Comparison of ENCODE assay signal across 13 cellular contexts in the genomic region with DNA sequence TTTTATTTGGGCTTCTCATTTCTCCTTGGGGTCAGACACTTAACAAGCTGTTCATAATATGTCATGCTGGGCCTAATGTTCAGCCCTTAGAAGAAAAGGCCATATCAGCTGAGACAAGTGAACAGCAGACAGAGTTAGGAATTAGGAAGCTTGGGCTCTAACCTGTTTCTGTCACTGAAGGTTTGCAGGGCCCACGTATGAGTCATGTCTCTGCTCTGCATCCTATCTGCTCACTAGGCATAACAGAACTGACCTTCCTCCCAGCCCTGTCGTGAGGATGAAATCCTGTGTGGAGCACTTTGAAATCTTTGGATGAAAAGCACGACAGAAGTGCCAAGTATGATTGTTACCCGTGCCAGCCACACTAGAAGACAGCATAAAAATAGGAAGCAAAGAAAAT. TPM values are rescaled to one million over a fixed set of nuclear protein-coding genes. Genes with fewer than 3 reads are reported as not detected.
A peak's percentile ranks its signal among the peaks of the same experiment; 100 is the strongest.
DNase-seq lines count a peak whose midpoint lies in the region; ATAC-seq, FAIRE-seq and TF ChIP-seq lines count a peak whose summit lies in the region.
"Had no signal": no experiment of that assay in that cellular context is flagged by ENCODE, and none has a peak within 500 bp of the region (broad histone marks: within the 10 kb centered on the region; RNA-seq: fewer than 3 reads in every experiment).

No MANE protein-coding gene starts in this region.

- POLR2A ChIA-PET in IMR-90 (lab: Charles Lee; ENCODE audit: unreplicated experiment) (no interaction called here), K562 (lab: Yijun Ruan, JAX) (no interaction called here)

- BruUV-seq in IMR-90 (replicated peaks; lab: Mats Ljungman, UMichigan) (no TSS peak), K562 (replicated peaks; lab: Mats Ljungman, UMichigan) (no TSS peak)

- DNase-seq in activated CD8-positive, alpha-beta memory T cell treated with anti-CD3 and anti-CD28 coated beads, Interleukin-2, amount 10 ng/mL, durations not matched to agents 7 days and 5 days, result no peak
- DNase-seq in activated CD8-positive, alpha-beta memory T cell treated with anti-CD3 and anti-CD28 coated beads, Interleukin-2, amount 50 U/mL, for 48 hours, result no peak
- DNase-seq in IMR-90 (peak; percentile 51), K562 (ENCODE audit: extremely low read depth in 1 of 4, low spot score in 3 of 4) (peak in 3 of 4 experiments; percentile 15 to 65 (median 45)), D721Med (ENCODE audit: insufficient read length, low spot score) (no peak)
- no peak for DNase-seq in stimulated activated naive CD8-positive, alpha-beta T cell treated with anti-CD3 and anti-CD28 coated beads, Interleukin-15, Interleukin-2, amounts not matched to agents 100 U/mL and 50 U/mL, for 24 hours
- DNase-seq: aorta; DMS79; pancreas; stimulated activated CD4-positive, alpha-beta T cell treated with anti-CD3 and anti-CD28 coated beads, Interleukin-1b, Interleukin-23, amount 100 ng/mL, for 48 hours had no signal

- peak overlapping the region; percentile 13; the same call in 1 of the 2 replicates for H3K14ac ChIP-seq in IMR-90 (replicated peaks; ENCODE audit: low read depth, low read length)

- dilution Hi-C loops in IMR-90 (cut with HindIII; ENCODE audit: low sequenced_read_pairs, unreplicated experiment), result no loop called here

- in situ Hi-C loops in IMR-90 (cut with MboI; ENCODE audit: low sequenced_read_pairs), result no loop called here
- in situ Hi-C loops in K562 (cut with MboI), result no loop called here

- peaks cover 20% of the 10 kb centered on the region for H3K4me1 Mint-ChIP-seq in activated CD8-positive, alpha-beta memory T cell treated with anti-CD3 and anti-CD28 coated beads, Interleukin-2, amount 10 ng/mL, durations not matched to agents 7 days and 5 days

- CTCF ChIA-PET in activated CD8-positive, alpha-beta memory T cell treated with anti-CD3 and anti-CD28 coated beads, Interleukin-2, amount 10 ng/mL, durations not matched to agents 7 days and 5 days (lab: Charles Lee), result interaction anchor here (1.2 to 1.3 kb wide), 2 partner anchors 9 to 12 kb away, joined by 3 read pairs; no protein-coding TSS in a partner anchor
- CTCF ChIA-PET in IMR-90 (lab: Yijun Ruan, JAX), result no interaction called here
- CTCF ChIA-PET in K562 (lab: Yijun Ruan, JAX; ENCODE audit: low intra/inter-chr PET ratio), result no interaction called here

- H2BK20ac ChIP-seq in IMR-90 (ENCODE audit: low read depth, low read length), result peak overlapping the region; percentile 39; the same call in 1 of the 2 replicates

- H3K4ac ChIP-seq in IMR-90 (ENCODE audit: low read depth, low read length), result no peak overlapping the region

- H3K18ac ChIP-seq in IMR-90 (ENCODE audit: low read depth, low read length), result no peak overlapping the region

- H4K8ac ChIP-seq in IMR-90 (ENCODE audit: low read depth in 2 of 2, low read length in 2 of 2), result no peak overlapping the region

- no peak for TF ChIP-seq EP300 in K562 (IDR thresholded peaks at IDR 0.05; ENCODE audit: low read length)

- H3K27ac ChIP-seq in IMR-90 (ENCODE audit: insufficient read depth, low read length), result no peak overlapping the region
- no peak overlapping the region for H3K27ac ChIP-seq in K562 (ENCODE audit: extremely low read depth, low read depth, low read length)
- H3K27ac ChIP-seq: pancreas had no signal

- H3K36me3 ChIP-seq in IMR-90 (ENCODE audit: control insufficient read depth, insufficient read depth, low read length) (no peaks in the 10 kb centered on the region), K562 (ENCODE audit: control insufficient read depth, insufficient read depth, low read length) (no peaks in the 10 kb centered on the region)
- H3K36me3 ChIP-seq: pancreas had no signal

- no peak overlapping the region for H2BK5ac ChIP-seq in IMR-90 (ENCODE audit: low read depth, low read length, poor library complexity, severe bottlenecking)

- peak overlapping the region; percentile 71 for H2AK9ac ChIP-seq in IMR-90 (replicated peaks; ENCODE audit: low read depth, low read length, poor library complexity)

- H4K20me1 ChIP-seq in IMR-90 (ENCODE audit: insufficient read depth, low read length) (no peaks in the 10 kb centered on the region), K562 (replicated peaks; ENCODE audit: control insufficient read depth, insufficient read depth, low read length) (no peaks in the 10 kb centered on the region)

- no peak overlapping the region for H3K4me3 ChIP-seq in IMR-90 (ENCODE audit: insufficient read depth, low read depth, low read length)
- no peak overlapping the region for H3K4me3 ChIP-seq in K562
- H3K4me3 ChIP-seq: pancreas had no signal

- H3K27ac Mint-ChIP-seq in activated CD8-positive, alpha-beta memory T cell treated with anti-CD3 and anti-CD28 coated beads, Interleukin-2, amount 10 ng/mL, durations not matched to agents 7 days and 5 days, result no peak overlapping the region
- H3K27ac Mint-ChIP-seq: memory B cell had no signal

- no peak overlapping the region for H3K56ac ChIP-seq in IMR-90 (ENCODE audit: extremely low read depth, insufficient read depth, low read length)

- no peak overlapping the region for H4K91ac ChIP-seq in IMR-90 (ENCODE audit: insufficient read depth, low read depth, low read length)

- H3K79me2 ChIP-seq in K562 (ENCODE audit: control insufficient read depth, insufficient read depth, low read length), result no peaks in the 10 kb centered on the region

- peak overlapping the region; percentile 4; the same call in 1 of the 2 replicates for H2BK120ac ChIP-seq in IMR-90 (ENCODE audit: low read depth, low read length)

- H3K9ac ChIP-seq in IMR-90 (ENCODE audit: low read depth, low read length), result no peak overlapping the region
- no peak overlapping the region for H3K9ac ChIP-seq in K562 (ENCODE audit: insufficient read depth in 1 of 2, low read depth in 2 of 2, low read length in 2 of 2)

- peaks cover 3% of the 10 kb centered on the region for H3K27me3 Mint-ChIP-seq in activated CD8-positive, alpha-beta memory T cell treated with anti-CD3 and anti-CD28 coated beads, Interleukin-2, amount 10 ng/mL, durations not matched to agents 7 days and 5 days
- H3K27me3 Mint-ChIP-seq: memory B cell had no signal

- TF ChIP-seq POLR2A in IMR-90 (IDR thresholded peaks at IDR 0.05; ENCODE audit: low read depth, low read length), result no peak
- no peak for TF ChIP-seq POLR2A in K562 (conservative IDR thresholded peaks at IDR 0.05)

- no peak overlapping the region for H4K5ac ChIP-seq in IMR-90 (ENCODE audit: low read depth, low read length)

- H3K23ac ChIP-seq in IMR-90 (ENCODE audit: low read depth, low read length), result no peak overlapping the region

- H3K9me3 ChIP-seq in IMR-90 (ENCODE audit: control insufficient read depth, insufficient read depth, low read length) (no peaks in the 10 kb centered on the region), K562 (replicated peaks; ENCODE audit: control insufficient read depth, insufficient read depth, low read depth, low read length) (no peaks in the 10 kb centered on the region)
- H3K9me3 ChIP-seq: pancreas had no signal

- no peaks in the 10 kb centered on the region for H3K79me1 ChIP-seq in IMR-90 (ENCODE audit: low read depth in 1 of 2, low read length in 2 of 2)

- intact Hi-C loops in IMR-90 (cut with micrococcal nuclease), result no loop called here
- intact Hi-C loops in K562 (cut with micrococcal nuclease), result no loop called here

- TF ChIP-seq CTCF in IMR-90 (conservative IDR thresholded peaks at IDR 0.05; ENCODE audit: low read depth, low read length), result no peak
- TF ChIP-seq CTCF in K562 (IDR thresholded peaks at IDR 0.05 in 2 of 3, conservative IDR thresholded peaks at IDR 0.05 in 1 of 3; ENCODE audit: insufficient read depth in 2 of 3, low read depth in 1 of 3, low read length in 3 of 3), result no peak
- no peak for TF ChIP-seq CTCF in D721Med (IDR thresholded peaks at IDR 0.05; ENCODE audit: insufficient read depth, missing control alignments)

- no CpG with 5 or more reads among the region's 4 CpGs for WGBS in IMR-90 (ENCODE audit: extremely low coverage in 2 of 2, insufficient read length in 1 of 2), 2 experiments
- 5% methylated on average over 4 of the region's 4 CpGs for WGBS in K562 (ENCODE audit: insufficient coverage, low coverage, missing lambda C conversion rate)

- H3K4me1 ChIP-seq in IMR-90 (ENCODE audit: control insufficient read depth, insufficient read depth, low read length) (peaks cover 4% of the 10 kb centered on the region), K562 (replicated peaks in 1 of 2; ENCODE audit: control insufficient read depth in 2 of 2, insufficient read depth in 2 of 2, low read length in 2 of 2) (peaks cover 11 to 30% of the 10 kb centered on the region in 2 experiments)
- H3K4me1 ChIP-seq: pancreas had no signal

- H3K4me3 Mint-ChIP-seq in activated CD8-positive, alpha-beta memory T cell treated with anti-CD3 and anti-CD28 coated beads, Interleukin-2, amount 10 ng/mL, durations not matched to agents 7 days and 5 days, result no peak overlapping the region
- H3K4me3 Mint-ChIP-seq: memory B cell had no signal

- ATAC-seq in activated CD8-positive, alpha-beta memory T cell treated with anti-CD3 and anti-CD28 coated beads, Interleukin-2, amount 10 ng/mL, durations not matched to agents 7 days and 5 days, result peak; percentile 36
- peak; percentile 81 for ATAC-seq in IMR-90 (ENCODE audit: low read depth)
- ATAC-seq in K562, result peak; percentile 82
- peak; percentile 47 for ATAC-seq in stimulated activated naive CD8-positive, alpha-beta T cell treated with anti-CD3 and anti-CD28 coated beads, Interleukin-15, Interleukin-2, amounts not matched to agents 100 U/mL and 50 U/mL, for 24 hours
- no peak for ATAC-seq in GM18867 (IDR thresholded peaks at IDR 0.05; ENCODE audit: unreplicated experiment)
- ATAC-seq in GM21528 (IDR thresholded peaks at IDR 0.05; ENCODE audit: low FRiP score, unreplicated experiment), result no peak

- H3K4me2 ChIP-seq in IMR-90 (ENCODE audit: low read depth, low read length), result no peak overlapping the region
- no peak overlapping the region for H3K4me2 ChIP-seq in K562 (ENCODE audit: insufficient read depth, low read length)

- H3K9me3 Mint-ChIP-seq in activated CD8-positive, alpha-beta memory T cell treated with anti-CD3 and anti-CD28 coated beads, Interleukin-2, amount 10 ng/mL, durations not matched to agents 7 days and 5 days (ENCODE audit: low read depth), result no peaks in the 10 kb centered on the region

- TF ChIP-seq RAD21 in IMR-90 (IDR thresholded peaks at IDR 0.05; ENCODE audit: low read length), result no peak
- no peak for TF ChIP-seq RAD21 in K562 (CRISPR knock-in tag; conservative IDR thresholded peaks at IDR 0.05 in 1 of 2, IDR thresholded peaks at IDR 0.05 in 1 of 2)

- H2AK5ac ChIP-seq in IMR-90 (ENCODE audit: low read depth, low read length), result peak overlapping the region; percentile 1; the same call in 1 of the 2 replicates

- H2AFZ ChIP-seq in IMR-90 (replicated peaks; ENCODE audit: low read length, poor library complexity) (peak overlapping the region; percentile 55), K562 (ENCODE audit: low read depth, low read length) (peak overlapping the region; percentile 30; the same call in 1 of the 2 replicates)

- FAIRE-seq in K562 (lab: Jason Lieb, UNC) (peak; percentile 92), D721Med (lab: Jason Lieb, UNC) (no peak)
- FAIRE-seq: pancreas had no signal

- H3K27me3 ChIP-seq in IMR-90 (ENCODE audit: control insufficient read depth, insufficient read depth, low read length), result no peaks in the 10 kb centered on the region
- H3K27me3 ChIP-seq in K562 (ENCODE audit: control insufficient read depth in 2 of 2, insufficient read depth in 2 of 2, low read length in 2 of 2), result no peaks in the 10 kb centered on the region
- H3K27me3 ChIP-seq: pancreas had no signal

- H3K9me1 ChIP-seq in IMR-90 (ENCODE audit: insufficient read depth, low read length) (peaks cover 7% of the 10 kb centered on the region; the same call in 1 of the 2 replicates), K562 (ENCODE audit: control insufficient read depth, insufficient read depth, low read length) (no peaks in the 10 kb centered on the region)

- H3K36me3 Mint-ChIP-seq in activated CD8-positive, alpha-beta memory T cell treated with anti-CD3 and anti-CD28 coated beads, Interleukin-2, amount 10 ng/mL, durations not matched to agents 7 days and 5 days, result no peaks in the 10 kb centered on the region

- no peak overlapping the region for H2BK15ac ChIP-seq in IMR-90 (ENCODE audit: low read depth, low read length)

RNA-seq across cellular contexts. Expression of a gene that starts 26.4 kb away (rescaled TPM):
- 100 to 1,000 TPM; 111 to 133 TPM for total RNA-seq in activated CD8-positive, alpha-beta memory T cell treated with anti-CD3 and anti-CD28 coated beads, Interleukin-2, amount 10 ng/mL, durations not matched to agents 7 days and 5 days
- total RNA-seq in IMR-90 (2012; rRNA removed) (52.0 and 110 TPM in 2 replicates), K562 (2014; rRNA removed) (21.3 and 24.3 TPM in 2 replicates), K562 (2014; rRNA removed; fragmentation: Illumina TruSeq; extraction: Trizol) (54.4 and 64.0 TPM in 2 replicates), K562 (2015; rRNA removed; fragmentation: Illumina TruSeq; extraction: Trizol) (38.5 and 41.5 TPM in 2 replicates), K562 (2021) (36.2 and 36.3 TPM in 2 replicates)
- polyA plus RNA-seq in IMR-90 (2012; rRNA removed) (32.2 and 45.9 TPM in 2 replicates), K562 (2011; rRNA removed) (27.5 and 62.6 TPM in 2 replicates), K562 (2014; fragmentation: Illumina TruSeq; extraction: Trizol) (36.3 and 38.1 TPM in 2 replicates), K562 (2014; fragmentation: Nextera tagmentation; extraction: Ambion mirVana) (10 to 100 TPM; 10.2 to 14.9 TPM), K562 (2014; rRNA removed) (29.8 and 38.7 TPM in 2 replicates)
- 21.8 and 23.3 TPM in 2 replicates for polyA plus RNA-seq in IMR-90 (2012; cell fraction: cytosol; rRNA removed)
- polyA plus RNA-seq in IMR-90 (2012; cell fraction: nucleus; rRNA removed; ENCODE audit: low replicate concordance), result 14.8 and 56.7 TPM in 2 replicates
- 23.7 and 67.2 TPM in 2 replicates for total RNA-seq in K562 (2011; cell fraction: chromatin; rRNA removed; ENCODE audit: low replicate concordance)
- total RNA-seq in K562 (2011; cell fraction: nucleolus; rRNA removed), result 12.6 and 14.2 TPM in 2 replicates
- 44.8 and 62.4 TPM in 2 replicates for total RNA-seq in K562 (2011; cell fraction: nucleoplasm; rRNA removed)
- 15.3 and 38.6 TPM in 2 replicates for polyA plus RNA-seq in K562 (2011; cell fraction: cytosol; rRNA removed)
- 22.4 and 32.0 TPM in 2 replicates for polyA plus RNA-seq in K562 (2011; cell fraction: nucleus; rRNA removed)
- 42.9 and 74.0 TPM in 2 replicates for polyA plus RNA-seq in K562 (2012)
- 28.5 and 46.2 TPM in 2 replicates for polyA minus RNA-seq in K562 (2011; rRNA and poly(A)+ RNA removed)
- 8.7 and 22.3 TPM in 2 replicates for polyA minus RNA-seq in K562 (2011; cell fraction: cytosol; rRNA and poly(A)+ RNA removed)
- 19.5 and 38.5 TPM in 2 replicates for polyA minus RNA-seq in K562 (2011; cell fraction: nucleus; rRNA and poly(A)+ RNA removed)

Comparison
In these comparisons a context has a peak if more than half of its experiments do, and no peak if none do; other contexts are left out.
1. ATAC-seq: peak in activated CD8-positive, alpha-beta memory T cell treated with anti-CD3 and anti-CD28 coated beads, Interleukin-2, amount 10 ng/mL, durations not matched to agents 7 days and 5 days (single experiment), IMR-90 (single experiment), K562 (single experiment) and stimulated activated naive CD8-positive, alpha-beta T cell treated with anti-CD3 and anti-CD28 coated beads, Interleukin-15, Interleukin-2, amounts not matched to agents 100 U/mL and 50 U/mL, for 24 hours (single experiment); none in GM18867 (single experiment) and GM21528 (single experiment).
2. DNase-seq: peak in IMR-90 (single experiment) and K562 (3 of 4); none in activated CD8-positive, alpha-beta memory T cell treated with anti-CD3 and anti-CD28 coated beads, Interleukin-2, amount 10 ng/mL, durations not matched to agents 7 days and 5 days (single experiment), activated CD8-positive, alpha-beta memory T cell treated with anti-CD3 and anti-CD28 coated beads, Interleukin-2, amount 50 U/mL, for 48 hours (single experiment), stimulated activated naive CD8-positive, alpha-beta T cell treated with anti-CD3 and anti-CD28 coated beads, Interleukin-15, Interleukin-2, amounts not matched to agents 100 U/mL and 50 U/mL, for 24 hours (single experiment) and D721Med (single experiment).